1 cellular context compared by ENCODE assay signal in genomic region chr17:32927201-32927723, GRCh38.
A peak's percentile ranks its signal among the peaks of the same experiment; 100 is the strongest.
TF ChIP-seq lines count a peak whose summit lies in the region.

No MANE protein-coding gene starts in this region.

TF ChIP-seq in HepG2, 621 proteins besides CTCF, POLR2A, EP300 and RAD21 (continued from another document and continues in another):
- TF ChIP-seq PLSCR1 (CRISPR knock-in tag; IDR thresholded peaks at IDR 0.05; ENCODE audit: borderline replicate concordance) (no peak), CENPBD1 (CRISPR knock-in tag; IDR thresholded peaks at IDR 0.05; ENCODE audit: borderline replicate concordance, low read depth) (no peak), GLMP (CRISPR knock-in tag; IDR thresholded peaks at IDR 0.05; ENCODE audit: borderline replicate concordance) (no peak), ATF7-NPFF (CRISPR knock-in tag; IDR thresholded peaks at IDR 0.05; ENCODE audit: low read depth) (no peak), SMAD1 (CRISPR knock-in tag; IDR thresholded peaks at IDR 0.05; ENCODE audit: borderline replicate concordance, low read depth) (no peak), ZMYM4 (CRISPR knock-in tag; IDR thresholded peaks at IDR 0.05) (peak; percentile 77), RARA (CRISPR knock-in tag; IDR thresholded peaks at IDR 0.05) (peak; percentile 56; the same call in 1 of the 2 replicates), GATAD2A (CRISPR knock-in tag; IDR thresholded peaks at IDR 0.05) (peak; percentile 72; the same call in 1 of the 2 replicates), ZNF350 (CRISPR knock-in tag; IDR thresholded peaks at IDR 0.05; ENCODE audit: borderline replicate concordance, low read depth) (peak; percentile 55; the same call in 1 of the 2 replicates), HBP1 (CRISPR knock-in tag; IDR thresholded peaks at IDR 0.05; ENCODE audit: low read depth) (no peak), ZNF547 (CRISPR knock-in tag; IDR thresholded peaks at IDR 0.05) (no peak), PRDM4 (CRISPR knock-in tag; IDR thresholded peaks at IDR 0.05; ENCODE audit: borderline replicate concordance) (no peak), ZBTB14 (CRISPR knock-in tag; IDR thresholded peaks at IDR 0.05) (no peak), ZNF468 (CRISPR knock-in tag; IDR thresholded peaks at IDR 0.05) (no peak), ZNF782 (CRISPR knock-in tag; IDR thresholded peaks at IDR 0.05; ENCODE audit: borderline replicate concordance) (no peak), CC2D1A (CRISPR knock-in tag; IDR thresholded peaks at IDR 0.05) (no peak), NR2F2 (IDR thresholded peaks at IDR 0.05; ENCODE audit: borderline replicate concordance, low read depth) (no peak), ZNF263 (CRISPR knock-in tag; IDR thresholded peaks at IDR 0.05) (no peak), E2F5 (CRISPR knock-in tag; conservative IDR thresholded peaks at IDR 0.05) (no peak), NFIB (CRISPR knock-in tag; IDR thresholded peaks at IDR 0.05; ENCODE audit: borderline replicate concordance) (no peak), ZNF329 (CRISPR knock-in tag; IDR thresholded peaks at IDR 0.05; ENCODE audit: low read depth) (no peak), STAT6 (CRISPR knock-in tag; IDR thresholded peaks at IDR 0.05; ENCODE audit: borderline replicate concordance) (no peak), SRY (CRISPR knock-in tag; IDR thresholded peaks at IDR 0.05) (no peak), MLLT10 (CRISPR knock-in tag; IDR thresholded peaks at IDR 0.05) (no peak), ELK4 (CRISPR knock-in tag; IDR thresholded peaks at IDR 0.05; ENCODE audit: borderline replicate concordance) (no peak), ZNF143 (CRISPR knock-in tag; IDR thresholded peaks at IDR 0.05) (no peak), THAP11 (CRISPR knock-in tag; IDR thresholded peaks at IDR 0.05) (peak; percentile 39; the same call in 1 of the 2 replicates), ZGPAT (CRISPR knock-in tag; IDR thresholded peaks at IDR 0.05) (peak; percentile 42; the same call in 1 of the 2 replicates), PAWR (CRISPR knock-in tag; IDR thresholded peaks at IDR 0.05; ENCODE audit: borderline replicate concordance) (no peak), ELF1 (CRISPR knock-in tag; IDR thresholded peaks at IDR 0.05) (peak; percentile 61; the same call in 1 of the 2 replicates), ZNF414 (CRISPR knock-in tag; IDR thresholded peaks at IDR 0.05) (0 out of 2 replicates have a peak, but pooled peaks have one; percentile 23), ZNF713 (CRISPR knock-in tag; IDR thresholded peaks at IDR 0.05) (peak; percentile 59; the same call in 1 of the 2 replicates), ZFP36 (IDR thresholded peaks at IDR 0.05; ENCODE audit: borderline replicate concordance, low read depth, low read length, partially characterized antibody) (no peak), JDP2 (CRISPR knock-in tag; IDR thresholded peaks at IDR 0.05; ENCODE audit: borderline replicate concordance) (no peak), ZNF790 (CRISPR knock-in tag; IDR thresholded peaks at IDR 0.05; ENCODE audit: borderline replicate concordance) (no peak), ZNF446 (CRISPR knock-in tag; IDR thresholded peaks at IDR 0.05) (no peak), ZNF274 (CRISPR knock-in tag; IDR thresholded peaks at IDR 0.05) (no peak), PATZ1 (CRISPR knock-in tag; IDR thresholded peaks at IDR 0.05) (peak; percentile 62; the same call in 1 of the 2 replicates), ZNF557 (CRISPR knock-in tag; IDR thresholded peaks at IDR 0.05) (no peak), ZNF205 (CRISPR knock-in tag; IDR thresholded peaks at IDR 0.05) (no peak), DBP (CRISPR knock-in tag; IDR thresholded peaks at IDR 0.05; ENCODE audit: not compliant biosample characterization) (no peak)
